In the genomic region with DNA sequence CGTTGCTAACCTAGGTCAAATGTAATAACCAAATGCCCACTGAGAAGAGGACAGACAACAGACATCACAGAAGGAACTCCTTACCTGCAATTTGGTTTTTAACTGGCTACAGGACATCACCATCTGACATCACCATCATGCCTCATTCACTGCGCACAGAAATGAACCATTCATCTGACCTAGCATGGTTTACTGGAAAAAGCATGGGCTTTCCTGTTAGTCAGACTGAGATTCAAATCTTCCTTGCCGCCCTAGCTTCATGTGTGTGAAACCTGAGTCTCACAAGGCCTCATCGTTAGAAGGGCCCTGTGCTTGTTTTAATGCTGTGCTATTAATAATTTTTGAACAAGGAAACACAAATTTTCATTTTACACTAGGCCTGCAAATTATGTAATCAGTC, we compare ENCODE assay signal across 8 cellular contexts. TPM values are rescaled to one million over a fixed set of nuclear protein-coding genes. Genes with fewer than 3 reads are reported as not detected.
DNase-seq lines count a peak whose midpoint lies in the region; ATAC-seq and TF ChIP-seq lines count a peak whose summit lies in the region.

No MANE protein-coding gene starts in this region.

- peak overlapping the region; percentile 60 for H3K4me2 ChIP-seq in hepatocyte

- H3K9me3 ChIP-seq in hepatocyte (ENCODE audit: low read depth) = no peaks in the 10 kb centered on the region

- H3K36me3 Mint-ChIP-seq in activated CD4-positive, alpha-beta T cell treated with anti-CD3 and anti-CD28 coated beads, Interleukin-2, amount 10 ng/mL, durations not matched to agents 7 days and 5 days (ENCODE audit: low read depth) = peaks cover 2% of the 10 kb centered on the region
- H3K36me3 Mint-ChIP-seq in stimulated activated naive B cell treated with anti-CD40 and anti-IgM and Interleukin-4, amounts not matched to agents 10 μg/mL and 1 μg/mL and 100 μg/mL, for 72 hours = peaks cover 0 to 4% of the 10 kb centered on the region in 2 donors

- H3K27ac Mint-ChIP-seq in activated CD4-positive, alpha-beta T cell treated with anti-CD3 and anti-CD28 coated beads, Interleukin-2, amount 10 ng/mL, durations not matched to agents 7 days and 5 days = peak overlapping the region; percentile 48
- H3K27ac Mint-ChIP-seq in stimulated activated naive B cell treated with anti-CD40 and anti-IgM and Interleukin-4, amounts not matched to agents 10 μg/mL and 1 μg/mL and 100 μg/mL, for 72 hours = peak overlapping the region; percentile 73

- H3K27ac ChIP-seq in hepatocyte = peak overlapping the region; percentile 72

- POLR2A ChIA-PET in activated CD4-positive, alpha-beta T cell treated with anti-CD3 and anti-CD28 coated beads, Interleukin-2, amount 10 ng/mL, durations not matched to agents 7 days and 5 days (lab: Charles Lee) = no interaction called here
- POLR2A ChIA-PET in HEK293T (lab: Yijun Ruan, JAX) = no interaction called here

- ATAC-seq in HG02610 (IDR thresholded peaks at IDR 0.05; ENCODE audit: unreplicated experiment) (peak; percentile 21), GM18861 (IDR thresholded peaks at IDR 0.05; ENCODE audit: unreplicated experiment) (no peak), HG03097 (IDR thresholded peaks at IDR 0.05; ENCODE audit: low FRiP score, unreplicated experiment) (no peak)
- no peak for ATAC-seq in stimulated activated naive B cell treated with anti-CD40 and anti-IgM and Interleukin-4, amounts not matched to agents 10 μg/mL and 1 μg/mL and 100 μg/mL, for 72 hours (replicated peaks)

- peaks cover 35% of the 10 kb centered on the region for H3K4me1 Mint-ChIP-seq in activated CD4-positive, alpha-beta T cell treated with anti-CD3 and anti-CD28 coated beads, Interleukin-2, amount 10 ng/mL, durations not matched to agents 7 days and 5 days
- H3K4me1 Mint-ChIP-seq in stimulated activated naive B cell treated with anti-CD40 and anti-IgM and Interleukin-4, amounts not matched to agents 10 μg/mL and 1 μg/mL and 100 μg/mL, for 72 hours = peaks cover 19 to 36% of the 10 kb centered on the region in 2 donors

- no peak for TF ChIP-seq CTCF in hepatocyte (IDR thresholded peaks at IDR 0.05; ENCODE audit: poor library complexity)

- H3K36me3 ChIP-seq in hepatocyte (replicated peaks; ENCODE audit: insufficient read depth, low read depth) = no peaks in the 10 kb centered on the region

- 95% methylated on average over 4 of the region's 4 CpGs for WGBS in hepatocyte (ENCODE audit: low lambda C conversion rate, missing lambda C conversion rate)

- H4K20me1 ChIP-seq in hepatocyte (ENCODE audit: insufficient read depth, poor library complexity, severe bottlenecking) = no peaks in the 10 kb centered on the region

- DNase-seq in activated CD4-positive, alpha-beta T cell treated with anti-CD3 and anti-CD28 coated beads, Interleukin-2, amount 10 ng/mL, durations not matched to agents 7 days and 5 days = peak; percentile 10
- DNase-seq in hepatocyte (ENCODE audit: low spot score) (no peak), amygdala (lab: John Stamatoyannopoulos, UW) (no peak), HEK293T (ENCODE audit: extremely low spot score) (no peak)
- no peak for DNase-seq in stimulated activated naive B cell treated with anti-CD40 and anti-IgM and Interleukin-4, amounts not matched to agents 10 μg/mL and 1 μg/mL and 100 μg/mL, for 72 hours

- H3K9me2 ChIP-seq in hepatocyte (replicated peaks; ENCODE audit: insufficient read depth) = no peaks in the 10 kb centered on the region

- H2AFZ ChIP-seq in hepatocyte = peak overlapping the region; percentile 63

- peaks cover 30% of the 10 kb centered on the region for H3K79me2 ChIP-seq in hepatocyte

- H3K9me3 Mint-ChIP-seq in activated CD4-positive, alpha-beta T cell treated with anti-CD3 and anti-CD28 coated beads, Interleukin-2, amount 10 ng/mL, durations not matched to agents 7 days and 5 days = no peaks in the 10 kb centered on the region
- no peaks in the 10 kb centered on the region for H3K9me3 Mint-ChIP-seq in stimulated activated naive B cell treated with anti-CD40 and anti-IgM and Interleukin-4, amounts not matched to agents 10 μg/mL and 1 μg/mL and 100 μg/mL, for 72 hours

- no peaks in the 10 kb centered on the region for H3K27me3 ChIP-seq in hepatocyte

- peak overlapping the region; percentile 90 for H3K4me3 Mint-ChIP-seq in activated CD4-positive, alpha-beta T cell treated with anti-CD3 and anti-CD28 coated beads, Interleukin-2, amount 10 ng/mL, durations not matched to agents 7 days and 5 days
- H3K4me3 Mint-ChIP-seq in stimulated activated naive B cell treated with anti-CD40 and anti-IgM and Interleukin-4, amounts not matched to agents 10 μg/mL and 1 μg/mL and 100 μg/mL, for 72 hours = peak overlapping the region; percentile 78 to 94

- H3K27me3 Mint-ChIP-seq in activated CD4-positive, alpha-beta T cell treated with anti-CD3 and anti-CD28 coated beads, Interleukin-2, amount 10 ng/mL, durations not matched to agents 7 days and 5 days = peaks cover 3% of the 10 kb centered on the region
- H3K27me3 Mint-ChIP-seq in stimulated activated naive B cell treated with anti-CD40 and anti-IgM and Interleukin-4, amounts not matched to agents 10 μg/mL and 1 μg/mL and 100 μg/mL, for 72 hours = peaks cover 6 to 7% of the 10 kb centered on the region in 2 donors

- CTCF ChIA-PET in activated CD4-positive, alpha-beta T cell treated with anti-CD3 and anti-CD28 coated beads, Interleukin-2, amount 10 ng/mL, durations not matched to agents 7 days and 5 days (lab: Charles Lee) = interaction anchor here (1.3 kb wide), 1 partner anchor 8 kb away, joined by 4 read pairs; no protein-coding TSS in a partner anchor
- CTCF ChIA-PET in HEK293T (lab: Yijun Ruan, JAX) = no interaction called here

- H3K4me3 ChIP-seq in hepatocyte = no peak overlapping the region

- H3K4me1 ChIP-seq in hepatocyte (ENCODE audit: insufficient read depth) = peaks cover 5% of the 10 kb centered on the region

TF ChIP-seq in HEK293T, 16 proteins besides CTCF, POLR2A, EP300 and RAD21:
- TF ChIP-seq LEF1 (IDR thresholded peaks at IDR 0.05; ENCODE audit: borderline replicate concordance) (no peak), NFRKB (IDR thresholded peaks at IDR 0.05) (no peak), ZNF384 (IDR thresholded peaks at IDR 0.05) (no peak), PKNOX1 (IDR thresholded peaks at IDR 0.05) (no peak), FOXA1 (IDR thresholded peaks at IDR 0.05) (no peak), ELF4 (IDR thresholded peaks at IDR 0.05) (no peak), ARNT (IDR thresholded peaks at IDR 0.05) (no peak), SP1 (IDR thresholded peaks at IDR 0.05) (no peak), BHLHE40 (IDR thresholded peaks at IDR 0.05; ENCODE audit: borderline replicate concordance) (no peak), CTBP1 (IDR thresholded peaks at IDR 0.05; ENCODE audit: borderline replicate concordance) (no peak), SUZ12 (IDR thresholded peaks at IDR 0.05) (no peak), TARDBP (IDR thresholded peaks at IDR 0.05) (no peak), FOXM1 (IDR thresholded peaks at IDR 0.05; ENCODE audit: borderline replicate concordance) (no peak), HDGF (IDR thresholded peaks at IDR 0.05; ENCODE audit: borderline replicate concordance) (no peak)

RNA-seq across cellular contexts. Expression of gene HIBCH, which starts 1.1 kb away (rescaled TPM):
- 10 to 100 TPM; 13.3 to 14.5 TPM for total RNA-seq in activated CD4-positive, alpha-beta T cell treated with anti-CD3 and anti-CD28 coated beads, Interleukin-2, amount 10 ng/mL, durations not matched to agents 7 days and 5 days
- total RNA-seq in hepatocyte = 30.9 and 34.6 TPM in 2 replicates
- polyA plus RNA-seq in hepatocyte = 55.9 and 57.0 TPM in 2 replicates

RNA-seq across cellular contexts. Expression of gene INPP1, which starts 22.7 kb away (rescaled TPM):
- 1 to 10 TPM; 6.7 to 6.9 TPM for total RNA-seq in activated CD4-positive, alpha-beta T cell treated with anti-CD3 and anti-CD28 coated beads, Interleukin-2, amount 10 ng/mL, durations not matched to agents 7 days and 5 days
- total RNA-seq in hepatocyte = 11.1 and 13.0 TPM in 2 replicates
- 16.1 and 18.6 TPM in 2 replicates for polyA plus RNA-seq in hepatocyte
